17 cellular contexts compared by ENCODE assay signal in genomic region chr11:93051181-93051580, GRCh38.
A peak's percentile ranks its signal among the peaks of the same experiment; 100 is the strongest.
DNase-seq lines count a peak whose midpoint lies in the region; ATAC-seq and TF ChIP-seq lines count a peak whose summit lies in the region.
"Had no signal": no experiment of that assay in that cellular context is flagged by ENCODE, and none has a peak within 500 bp of the region (broad histone marks: within the 10 kb centered on the region; RNA-seq: fewer than 3 reads in every experiment).

No MANE protein-coding gene starts in this region.

- CTCF ChIA-PET in AG04449 (lab: Yijun Ruan, JAX), result no interaction called here

- TF ChIP-seq CTCF in AG04449 (IDR thresholded peaks at IDR 0.05; ENCODE audit: insufficient read depth, low read length, missing control alignments), result no peak
- TF ChIP-seq CTCF in choroid plexus epithelial cell (conservative IDR thresholded peaks at IDR 0.05; ENCODE audit: low read depth, low read length), result no peak

- POLR2A ChIA-PET in AG04449 (lab: Yijun Ruan, JAX), result no interaction called here

- DNase-seq in AG04449 (ENCODE audit: low read depth, low spot score), result peak; percentile 68
- DNase-seq in LHCN-M2 (ENCODE audit: low read depth), result peak; percentile 20
- peak; percentile 71 for DNase-seq in choroid plexus epithelial cell (ENCODE audit: low read depth)
- peak; percentile 59 for DNase-seq in iris pigment epithelial cell (ENCODE audit: low read depth)
- no peak for DNase-seq in GDM1 (lab: John Stamatoyannopoulos, UW)
- DNase-seq in stimulated activated CD4-positive, alpha-beta T cell treated with anti-CD3 and anti-CD28 coated beads, Interleukin-1b, Interleukin-23, amount 100 ng/mL, for 48 hours, result no peak
- DNase-seq: activated CD8-positive, alpha-beta T cell treated with anti-CD3 and anti-CD28 coated beads for 36 hours; activated gamma-delta T cell treated with Interleukin-2 at 50 U/mL for 16 hours; activated T-cell treated with anti-CD3 and anti-CD28 coated beads for 4 hours; H9; NCI-H1694; NCI-H774; stimulated activated naive CD8-positive, alpha-beta T cell treated with anti-CD3 and anti-CD28 coated beads, Interleukin-15, amount 100 ng/mL, for 72 hours had no signal

- H3K4me3 ChIP-seq in AG04449 (ENCODE audit: low read depth, low read length) (no peak overlapping the region), choroid plexus epithelial cell (ENCODE audit: low read depth, low read length) (no peak overlapping the region)
- H3K4me3 ChIP-seq: K562, tibial nerve had no signal

- no peak for ATAC-seq in HG03442 (IDR thresholded peaks at IDR 0.05; ENCODE audit: unreplicated experiment)
- ATAC-seq in GM21447 (IDR thresholded peaks at IDR 0.05; ENCODE audit: unreplicated experiment), result no peak
- ATAC-seq: activated CD8-positive, alpha-beta T cell treated with anti-CD3 and anti-CD28 coated beads for 36 hours; K562; stimulated activated naive CD8-positive, alpha-beta T cell treated with anti-CD3 and anti-CD28 coated beads, Interleukin-15, amount 100 ng/mL, for 72 hours had no signal

Comparison
In these comparisons a context has a peak if more than half of its experiments do, and no peak if none do; other contexts are left out.
1. DNase-seq: peak in AG04449 (single experiment), LHCN-M2 (single experiment), choroid plexus epithelial cell (single experiment) and iris pigment epithelial cell (single experiment); none in GDM1 (single experiment) and stimulated activated CD4-positive, alpha-beta T cell treated with anti-CD3 and anti-CD28 coated beads, Interleukin-1b, Interleukin-23, amount 100 ng/mL, for 48 hours (single experiment).